In the genomic region with DNA sequence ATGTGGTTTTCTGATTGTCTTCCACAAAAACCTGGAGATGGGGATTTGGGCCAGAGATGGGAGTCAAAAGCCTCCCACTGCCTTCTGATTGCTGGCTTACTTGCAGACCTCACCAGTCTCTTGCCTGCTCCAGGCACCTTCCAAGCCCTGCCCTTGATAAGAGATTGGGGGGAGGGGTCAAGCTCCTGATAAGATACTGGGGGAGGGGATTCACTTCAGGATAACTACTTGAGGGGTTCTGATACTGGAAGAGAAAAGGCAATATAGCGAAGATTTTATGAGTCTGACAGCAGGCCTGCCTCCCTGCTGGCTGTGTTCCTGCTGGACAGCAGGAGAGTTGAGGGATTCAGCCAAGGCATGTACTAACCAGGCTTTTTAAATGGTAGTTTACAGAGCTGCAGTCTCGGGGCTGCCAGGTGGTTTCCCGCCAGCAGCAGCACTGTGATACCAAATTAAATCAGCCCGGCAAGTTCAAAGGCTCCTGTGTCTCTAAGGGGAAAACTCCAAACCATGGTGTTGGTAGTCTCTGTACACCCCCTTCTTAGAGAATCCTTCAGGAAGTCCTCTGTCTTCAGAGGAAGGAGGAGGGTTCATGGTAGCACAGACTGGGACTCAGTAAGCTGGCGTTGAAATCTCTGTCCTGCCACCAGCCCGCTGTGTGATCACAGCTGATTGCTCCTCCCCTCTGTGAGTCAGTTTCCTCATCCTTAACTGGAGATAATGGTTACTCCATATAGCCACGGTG, we compare ENCODE assay signal across 8 cellular contexts. TPM values are rescaled to one million over a fixed set of nuclear protein-coding genes. Genes with fewer than 3 reads are reported as not detected.
DNase-seq lines count a peak whose midpoint lies in the region; ATAC-seq and TF ChIP-seq lines count a peak whose summit lies in the region.

No MANE protein-coding gene starts in this region.

- TF ChIP-seq CTCF in GM06990 (IDR thresholded peaks at IDR 0.05; ENCODE audit: insufficient read depth, low read length, poor library complexity, severe bottlenecking) (no peak), CD14-positive monocyte (IDR thresholded peaks at IDR 0.05) (no peak)

- DNase-seq in GM06990 (ENCODE audit: extremely low read depth, insufficient read length) (peak; percentile 39), left ventricle myocardium superior (peak; percentile 78), CD14-positive monocyte (ENCODE audit: low spot score) (no peak)
- DNase-seq in Jurkat, Clone E6-1 (ENCODE audit: low read depth, low spot score): peak; percentile 11

- H3K4me3 ChIP-seq in GM06990 (replicated peaks; ENCODE audit: low read depth, low read length): no peak overlapping the region
- no peak overlapping the region for H3K4me3 ChIP-seq in Jurkat, Clone E6-1 (ENCODE audit: low read length)
- no peak overlapping the region for H3K4me3 ChIP-seq in skin epidermis

- peak overlapping the region in 13 of 21 experiments; percentile 11 to 55 (median 36) for H3K27ac ChIP-seq in skin epidermis

- H3K27me3 Mint-ChIP-seq in activated T-helper 17 cell treated with anti-CD3 and anti-CD28 coated beads, Interleukin-2, amount 50 U/mL, for 72 hours: no peaks in the 10 kb centered on the region
- H3K27me3 Mint-ChIP-seq in CD14-positive monocyte (ENCODE audit: low read depth in 3 of 3): peaks cover 0 to 3% (median 0%) of the 10 kb centered on the region in 3 donors

- no peaks in the 10 kb centered on the region for H3K9me3 Mint-ChIP-seq in activated T-helper 17 cell treated with anti-CD3 and anti-CD28 coated beads, Interleukin-2, amount 50 U/mL, for 72 hours
- H3K9me3 Mint-ChIP-seq in CD14-positive monocyte: no peaks in the 10 kb centered on the region

- no peaks in the 10 kb centered on the region for H3K36me3 Mint-ChIP-seq in activated T-helper 17 cell treated with anti-CD3 and anti-CD28 coated beads, Interleukin-2, amount 50 U/mL, for 72 hours (ENCODE audit: low read depth)
- no peaks in the 10 kb centered on the region for H3K36me3 Mint-ChIP-seq in CD14-positive monocyte

- peak; percentile 97 for ATAC-seq in activated T-helper 17 cell treated with anti-CD3 and anti-CD28 coated beads, Interleukin-2, amount 50 U/mL, for 72 hours (replicated peaks)
- peak; percentile 98 for ATAC-seq in left ventricle myocardium superior
- ATAC-seq in GM18511 (IDR thresholded peaks at IDR 0.05; ENCODE audit: unreplicated experiment): no peak
- ATAC-seq in GM21737 (IDR thresholded peaks at IDR 0.05; ENCODE audit: unreplicated experiment): no peak

- no peaks in the 10 kb centered on the region for H3K36me3 ChIP-seq in GM06990 (ENCODE audit: control insufficient read depth, insufficient read depth, low read length)

- intact Hi-C loops in left ventricle myocardium superior (cut with micrococcal nuclease) (no loop called here), CD14-positive monocyte (cut with micrococcal nuclease) (no loop called here)

- peak overlapping the region; percentile 67 for H3K27ac Mint-ChIP-seq in activated T-helper 17 cell treated with anti-CD3 and anti-CD28 coated beads, Interleukin-2, amount 50 U/mL, for 72 hours
- no peak overlapping the region for H3K27ac Mint-ChIP-seq in CD14-positive monocyte

- peak overlapping the region; percentile 56 for H3K4me3 Mint-ChIP-seq in activated T-helper 17 cell treated with anti-CD3 and anti-CD28 coated beads, Interleukin-2, amount 50 U/mL, for 72 hours
- no peak overlapping the region for H3K4me3 Mint-ChIP-seq in CD14-positive monocyte

- no peaks in the 10 kb centered on the region for H3K27me3 ChIP-seq in GM06990 (replicated peaks; ENCODE audit: control insufficient read depth, insufficient read depth, low read length)

- H3K4me1 Mint-ChIP-seq in activated T-helper 17 cell treated with anti-CD3 and anti-CD28 coated beads, Interleukin-2, amount 50 U/mL, for 72 hours: peaks cover 8% of the 10 kb centered on the region
- H3K4me1 Mint-ChIP-seq in CD14-positive monocyte: peaks cover 3% of the 10 kb centered on the region

RNA-seq across cellular contexts. Expression of a gene that starts 58.3 kb away (rescaled TPM):
- polyA plus RNA-seq in Jurkat, Clone E6-1 (2012; ENCODE audit: insufficient read depth, insufficient read length): 5.7 TPM
- under 1 TPM; 0.37 to 0.67 TPM for total RNA-seq in activated T-helper 17 cell treated with anti-CD3 and anti-CD28 coated beads, Interleukin-2, amount 50 U/mL, for 72 hours
- 0.55 TPM for total RNA-seq in left ventricle myocardium superior
- under 1 TPM; 0.52 to 0.90 TPM for polyA plus RNA-seq in CD14-positive monocyte

RNA-seq across cellular contexts. Expression of a gene that starts 58.8 kb away (rescaled TPM):
- 145 TPM for polyA plus RNA-seq in Jurkat, Clone E6-1 (2012; ENCODE audit: insufficient read depth, insufficient read length)
- total RNA-seq in activated T-helper 17 cell treated with anti-CD3 and anti-CD28 coated beads, Interleukin-2, amount 50 U/mL, for 72 hours: 100 to 1,000 TPM; 224 to 301 TPM
- total RNA-seq in left ventricle myocardium superior: 194 TPM
- 10 to 100 TPM; 22.2 to 44.0 TPM for polyA plus RNA-seq in CD14-positive monocyte

Comparison
In these comparisons a context has a peak if more than half of its experiments do, and no peak if none do; other contexts are left out.
1. ATAC-seq: peak in activated T-helper 17 cell treated with anti-CD3 and anti-CD28 coated beads, Interleukin-2, amount 50 U/mL, for 72 hours (single experiment) and left ventricle myocardium superior (single experiment); none in GM18511 (single experiment) and GM21737 (single experiment).